Comparison of ENCODE assay signal across 9 cellular contexts in the genomic region with DNA sequence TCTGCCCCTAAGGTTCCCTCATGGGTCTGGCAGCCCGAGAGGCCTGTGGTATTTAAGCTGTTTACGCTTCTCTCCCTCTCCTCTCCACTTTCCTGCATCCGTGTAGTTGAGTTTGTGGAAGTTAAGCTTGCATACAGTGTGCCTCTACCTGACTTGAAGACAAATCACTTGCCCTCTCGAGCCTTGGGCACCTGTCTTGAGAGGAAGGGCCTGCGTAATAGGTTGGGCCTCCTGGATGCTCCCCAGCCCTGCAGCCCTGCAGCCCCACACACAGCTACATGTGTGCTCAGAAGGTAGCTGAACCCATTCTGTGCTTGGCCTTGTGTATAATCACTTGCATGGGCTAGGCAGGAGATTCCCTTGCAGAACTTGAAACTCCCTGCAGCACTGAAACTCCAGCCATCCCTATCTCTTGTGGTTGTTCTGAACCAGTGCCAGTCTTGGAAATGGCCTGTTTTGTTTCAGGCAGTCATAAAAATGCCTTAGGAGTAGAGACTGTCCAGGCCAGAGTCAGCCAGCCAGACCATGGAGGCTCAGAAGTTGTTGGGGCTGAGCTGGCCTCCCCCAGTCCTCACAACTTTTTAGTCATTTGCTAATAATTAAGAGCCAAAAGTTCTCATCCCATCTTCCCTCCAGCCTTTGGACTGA.
DNase-seq lines count a peak whose midpoint lies in the region; ATAC-seq and TF ChIP-seq lines count a peak whose summit lies in the region.
"Had no signal": no experiment of that assay in that cellular context is flagged by ENCODE, and none has a peak within 500 bp of the region (broad histone marks: within the 10 kb centered on the region; RNA-seq: fewer than 3 reads in every experiment).

No MANE protein-coding gene starts in this region.

- TF ChIP-seq CTCF in endothelial cell (IDR thresholded peaks at IDR 0.05; ENCODE audit: unreplicated experiment), result no peak

- ATAC-seq in natural killer cell treated with Interleukin-12 subunit alpha and Interleukin-12 subunit beta and Interleukin-15 and Interleukin-18, amount 100 ng/mL, for 72 hours, result no peak
- ATAC-seq in GM18909 (IDR thresholded peaks at IDR 0.05; ENCODE audit: poor library complexity, unreplicated experiment) (no peak), GM21423 (IDR thresholded peaks at IDR 0.05; ENCODE audit: unreplicated experiment) (no peak)

- DNase-seq in AG08396 (ENCODE audit: low spot score) (peak; percentile 30), NCI-H226 (peak; percentile 80), endothelial cell (ENCODE audit: low spot score) (no peak), NCI-H1105 (lab: John Stamatoyannopoulos, UW) (no peak)
- DNase-seq in natural killer cell treated with Interleukin-12 subunit alpha and Interleukin-12 subunit beta and Interleukin-15 and Interleukin-18, amount 100 ng/mL, for 72 hours (ENCODE audit: low spot score), result no peak
- no peak for DNase-seq in activated effector memory CD4-positive, alpha-beta T cell treated with Interleukin-2 at 50 U/mL for 16 hours
- DNase-seq: T-helper 9 cell had no signal

- H3K27me3 Mint-ChIP-seq in endothelial cell (ENCODE audit: unreplicated experiment), result peaks cover 7% of the 10 kb centered on the region
- no peaks in the 10 kb centered on the region for H3K27me3 Mint-ChIP-seq in natural killer cell treated with Interleukin-12 subunit alpha and Interleukin-12 subunit beta and Interleukin-15 and Interleukin-18, amount 100 ng/mL, for 72 hours

- peaks cover 27% of the 10 kb centered on the region for H3K36me3 Mint-ChIP-seq in endothelial cell (ENCODE audit: low read depth, unreplicated experiment)
- peaks cover 14% of the 10 kb centered on the region for H3K36me3 Mint-ChIP-seq in natural killer cell treated with Interleukin-12 subunit alpha and Interleukin-12 subunit beta and Interleukin-15 and Interleukin-18, amount 100 ng/mL, for 72 hours

- H3K9me3 Mint-ChIP-seq in endothelial cell (ENCODE audit: unreplicated experiment), result no peaks in the 10 kb centered on the region
- no peaks in the 10 kb centered on the region for H3K9me3 Mint-ChIP-seq in natural killer cell treated with Interleukin-12 subunit alpha and Interleukin-12 subunit beta and Interleukin-15 and Interleukin-18, amount 100 ng/mL, for 72 hours

- peak overlapping the region; percentile 18 for H3K27ac Mint-ChIP-seq in endothelial cell (ENCODE audit: unreplicated experiment)
- H3K27ac Mint-ChIP-seq in natural killer cell treated with Interleukin-12 subunit alpha and Interleukin-12 subunit beta and Interleukin-15 and Interleukin-18, amount 100 ng/mL, for 72 hours, result peak overlapping the region; percentile 80 to 97

- H3K4me1 Mint-ChIP-seq in endothelial cell (ENCODE audit: unreplicated experiment), result peaks cover 3% of the 10 kb centered on the region
- H3K4me1 Mint-ChIP-seq in natural killer cell treated with Interleukin-12 subunit alpha and Interleukin-12 subunit beta and Interleukin-15 and Interleukin-18, amount 100 ng/mL, for 72 hours (ENCODE audit: low read depth in 2 of 2), result peaks cover 64 to 65% of the 10 kb centered on the region in 2 donors

- H3K4me3 Mint-ChIP-seq in endothelial cell (ENCODE audit: unreplicated experiment), result no peak overlapping the region
- H3K4me3 Mint-ChIP-seq in natural killer cell treated with Interleukin-12 subunit alpha and Interleukin-12 subunit beta and Interleukin-15 and Interleukin-18, amount 100 ng/mL, for 72 hours, result peak overlapping the region; percentile 67

Comparison
In these comparisons a context has a peak if more than half of its experiments do, and no peak if none do; other contexts are left out.
1. DNase-seq: peak in AG08396 (single experiment) and NCI-H226 (single experiment); none in endothelial cell (single experiment), natural killer cell treated with Interleukin-12 subunit alpha and Interleukin-12 subunit beta and Interleukin-15 and Interleukin-18, amount 100 ng/mL, for 72 hours (single experiment), NCI-H1105 (single experiment) and activated effector memory CD4-positive, alpha-beta T cell treated with Interleukin-2 at 50 U/mL for 16 hours (single experiment).